16 cellular contexts compared by ENCODE assay signal in the genomic region with DNA sequence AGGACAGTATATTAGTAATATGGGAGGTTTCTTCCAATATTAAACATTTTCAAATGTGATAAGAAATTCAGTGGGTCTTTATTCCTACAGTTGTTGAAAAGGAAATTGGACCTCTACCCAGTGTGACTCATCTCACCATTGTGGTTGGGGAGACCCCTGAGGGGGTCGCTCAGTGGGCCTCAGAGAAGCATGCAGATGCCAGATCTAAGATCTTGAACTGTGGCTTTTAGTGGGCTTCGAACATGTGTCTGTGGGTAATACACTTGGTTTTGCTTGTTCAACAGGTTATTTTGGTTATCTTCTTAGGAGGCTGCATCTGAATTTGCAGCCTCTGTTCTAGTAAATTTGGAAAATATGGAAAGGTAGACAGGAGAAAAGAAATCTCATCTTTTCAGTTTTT.
DNase-seq lines count a peak whose midpoint lies in the region; ATAC-seq and TF ChIP-seq lines count a peak whose summit lies in the region.
"Had no signal": no experiment of that assay in that cellular context is flagged by ENCODE, and none has a peak within 500 bp of the region (broad histone marks: within the 10 kb centered on the region; RNA-seq: fewer than 3 reads in every experiment).

No MANE protein-coding gene starts in this region.

- H3K36me3 Mint-ChIP-seq in WTC11 (peaks cover 13% of the 10 kb centered on the region), progenitor cell of endocrine pancreas (ENCODE audit: insufficient read depth) (peaks cover 17% of the 10 kb centered on the region)

- H3K4me3 Mint-ChIP-seq in WTC11 (no peak overlapping the region), progenitor cell of endocrine pancreas (ENCODE audit: low read depth) (no peak overlapping the region)
- H3K4me3 Mint-ChIP-seq: CD4-positive, alpha-beta memory T cell had no signal

- POLR2A ChIA-PET in HEK293 (lab: Yijun Ruan, JAX) (no interaction called here), WTC11 (lab: Charles Lee) (interaction anchor here (0.6 kb wide), 1 partner anchor 306 kb away, joined by 4 read pairs; no protein-coding TSS in a partner anchor), GM10248 (lab: Yijun Ruan, JAX) (no interaction called here)

- no peaks in the 10 kb centered on the region for H3K27me3 Mint-ChIP-seq in WTC11 (ENCODE audit: low read depth)
- no peaks in the 10 kb centered on the region for H3K27me3 Mint-ChIP-seq in progenitor cell of endocrine pancreas
- H3K27me3 Mint-ChIP-seq: CD4-positive, alpha-beta memory T cell had no signal

- TF ChIP-seq CTCF in HEK293 (tag by site-specific recombination; IDR thresholded peaks at IDR 0.05) = no peak
- TF ChIP-seq CTCF in WTC11 (IDR thresholded peaks at IDR 0.05) = no peak
- no peak for TF ChIP-seq CTCF in progenitor cell of endocrine pancreas (IDR thresholded peaks at IDR 0.05; ENCODE audit: unreplicated experiment)
- no peak for TF ChIP-seq CTCF in GM10248 (IDR thresholded peaks at IDR 0.05; ENCODE audit: control extremely low read depth, extremely low read depth, low read depth, missing control alignments)

- no peaks in the 10 kb centered on the region for H3K36me3 ChIP-seq in HEK293 (ENCODE audit: control insufficient read depth in 2 of 2, insufficient read depth in 1 of 2, low read length in 2 of 2)

- H3K9me3 Mint-ChIP-seq in WTC11 (0 out of 2 replicates have a peak, but pooled peaks cover 5% of the 10 kb centered on the region), progenitor cell of endocrine pancreas (ENCODE audit: low read depth) (peaks cover 4% of the 10 kb centered on the region)
- H3K9me3 Mint-ChIP-seq: CD4-positive, alpha-beta memory T cell had no signal

- no peaks in the 10 kb centered on the region for H3K9me3 ChIP-seq in HEK293 (ENCODE audit: control insufficient read depth, insufficient read depth, low read depth, low read length)

- DNase-seq in WTC11 (ENCODE audit: low spot score) (no peak), progenitor cell of endocrine pancreas (ENCODE audit: low spot score, unreplicated experiment) (no peak), GM10248 (ENCODE audit: extremely low spot score) (no peak), NCI-H510A treated with DMSO at 0.1 percent for 48 hours (lab: John Stamatoyannopoulos, UW) (no peak)
- DNase-seq: C1 segment of cervical spinal cord; Calu3; CD4-positive, alpha-beta memory T cell; COR-L47; DMS53; DMS79 treated with DMSO at 0.1 percent for 48 hours; GOT3; H7; HCEC 1CT had no signal

- H3K27ac Mint-ChIP-seq in WTC11 (0 out of 2 replicates have a peak overlapping the region, but pooled peaks have one; percentile 30), progenitor cell of endocrine pancreas (peak overlapping the region; percentile 52)
- H3K27ac Mint-ChIP-seq: CD4-positive, alpha-beta memory T cell had no signal

- H3K4me1 ChIP-seq in HEK293 (ENCODE audit: control insufficient read depth, insufficient read depth, low read length) = no peaks in the 10 kb centered on the region

- H3K27ac ChIP-seq in HEK293 (ENCODE audit: extremely low read depth, low read depth, low read length) = no peak overlapping the region

- H3K4me1 Mint-ChIP-seq in WTC11 (peaks cover 25% of the 10 kb centered on the region), progenitor cell of endocrine pancreas (ENCODE audit: low read depth) (peaks cover 7% of the 10 kb centered on the region)
- H3K4me1 Mint-ChIP-seq: CD4-positive, alpha-beta memory T cell had no signal

- ATAC-seq in WTC11 = no peak
- no peak for ATAC-seq in GM18498 (IDR thresholded peaks at IDR 0.05; ENCODE audit: unreplicated experiment)
- ATAC-seq: GM12878 had no signal

- CTCF ChIA-PET in HEK293 (lab: Yijun Ruan, JAX) (interaction anchor here (0.6 kb wide), 1 partner anchor 277 kb away, joined by 4 read pairs; no protein-coding TSS in a partner anchor), WTC11 (lab: Charles Lee) (interaction anchor here (0.6 kb wide), 1 partner anchor 14 kb away, joined by 4 read pairs; no protein-coding TSS in a partner anchor), GM10248 (lab: Yijun Ruan, JAX) (no interaction called here)

- H3K4me3 ChIP-seq in HEK293 (ENCODE audit: low read depth, low read length) = no peak overlapping the region
- H3K4me3 ChIP-seq: GM12878 had no signal

TF ChIP-seq in HEK293, 187 proteins besides CTCF, POLR2A, EP300 and RAD21:
- TF ChIP-seq ZNF155 (tag by site-specific recombination; IDR thresholded peaks at IDR 0.05) = no peak
- TF ChIP-seq ZNF654 (tag by site-specific recombination; IDR thresholded peaks at IDR 0.05; ENCODE audit: low read depth) = no peak
- TF ChIP-seq SCRT2 (tag by site-specific recombination; IDR thresholded peaks at IDR 0.05) = peak; percentile 72

TF ChIP-seq in WTC11, 78 proteins besides CTCF, POLR2A, EP300 and RAD21 (continues in another document):
- TF ChIP-seq, protein P1, sequence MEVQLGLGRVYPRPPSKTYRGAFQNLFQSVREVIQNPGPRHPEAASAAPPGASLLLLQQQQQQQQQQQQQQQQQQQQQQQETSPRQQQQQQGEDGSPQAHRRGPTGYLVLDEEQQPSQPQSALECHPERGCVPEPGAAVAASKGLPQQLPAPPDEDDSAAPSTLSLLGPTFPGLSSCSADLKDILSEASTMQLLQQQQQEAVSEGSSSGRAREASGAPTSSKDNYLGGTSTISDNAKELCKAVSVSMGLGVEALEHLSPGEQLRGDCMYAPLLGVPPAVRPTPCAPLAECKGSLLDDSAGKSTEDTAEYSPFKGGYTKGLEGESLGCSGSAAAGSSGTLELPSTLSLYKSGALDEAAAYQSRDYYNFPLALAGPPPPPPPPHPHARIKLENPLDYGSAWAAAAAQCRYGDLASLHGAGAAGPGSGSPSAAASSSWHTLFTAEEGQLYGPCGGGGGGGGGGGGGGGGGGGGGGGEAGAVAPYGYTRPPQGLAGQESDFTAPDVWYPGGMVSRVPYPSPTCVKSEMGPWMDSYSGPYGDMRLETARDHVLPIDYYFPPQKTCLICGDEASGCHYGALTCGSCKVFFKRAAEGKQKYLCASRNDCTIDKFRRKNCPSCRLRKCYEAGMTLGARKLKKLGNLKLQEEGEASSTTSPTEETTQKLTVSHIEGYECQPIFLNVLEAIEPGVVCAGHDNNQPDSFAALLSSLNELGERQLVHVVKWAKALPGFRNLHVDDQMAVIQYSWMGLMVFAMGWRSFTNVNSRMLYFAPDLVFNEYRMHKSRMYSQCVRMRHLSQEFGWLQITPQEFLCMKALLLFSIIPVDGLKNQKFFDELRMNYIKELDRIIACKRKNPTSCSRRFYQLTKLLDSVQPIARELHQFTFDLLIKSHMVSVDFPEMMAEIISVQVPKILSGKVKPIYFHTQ (CRISPR knock-in tag; IDR thresholded peaks at IDR 0.05) = no peak
- TF ChIP-seq, protein P2, sequence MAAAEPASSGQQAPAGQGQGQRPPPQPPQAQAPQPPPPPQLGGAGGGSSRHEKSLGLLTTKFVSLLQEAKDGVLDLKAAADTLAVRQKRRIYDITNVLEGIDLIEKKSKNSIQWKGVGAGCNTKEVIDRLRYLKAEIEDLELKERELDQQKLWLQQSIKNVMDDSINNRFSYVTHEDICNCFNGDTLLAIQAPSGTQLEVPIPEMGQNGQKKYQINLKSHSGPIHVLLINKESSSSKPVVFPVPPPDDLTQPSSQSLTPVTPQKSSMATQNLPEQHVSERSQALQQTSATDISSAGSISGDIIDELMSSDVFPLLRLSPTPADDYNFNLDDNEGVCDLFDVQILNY (CRISPR knock-in tag; IDR thresholded peaks at IDR 0.05) = no peak
- TF ChIP-seq, protein P3, sequence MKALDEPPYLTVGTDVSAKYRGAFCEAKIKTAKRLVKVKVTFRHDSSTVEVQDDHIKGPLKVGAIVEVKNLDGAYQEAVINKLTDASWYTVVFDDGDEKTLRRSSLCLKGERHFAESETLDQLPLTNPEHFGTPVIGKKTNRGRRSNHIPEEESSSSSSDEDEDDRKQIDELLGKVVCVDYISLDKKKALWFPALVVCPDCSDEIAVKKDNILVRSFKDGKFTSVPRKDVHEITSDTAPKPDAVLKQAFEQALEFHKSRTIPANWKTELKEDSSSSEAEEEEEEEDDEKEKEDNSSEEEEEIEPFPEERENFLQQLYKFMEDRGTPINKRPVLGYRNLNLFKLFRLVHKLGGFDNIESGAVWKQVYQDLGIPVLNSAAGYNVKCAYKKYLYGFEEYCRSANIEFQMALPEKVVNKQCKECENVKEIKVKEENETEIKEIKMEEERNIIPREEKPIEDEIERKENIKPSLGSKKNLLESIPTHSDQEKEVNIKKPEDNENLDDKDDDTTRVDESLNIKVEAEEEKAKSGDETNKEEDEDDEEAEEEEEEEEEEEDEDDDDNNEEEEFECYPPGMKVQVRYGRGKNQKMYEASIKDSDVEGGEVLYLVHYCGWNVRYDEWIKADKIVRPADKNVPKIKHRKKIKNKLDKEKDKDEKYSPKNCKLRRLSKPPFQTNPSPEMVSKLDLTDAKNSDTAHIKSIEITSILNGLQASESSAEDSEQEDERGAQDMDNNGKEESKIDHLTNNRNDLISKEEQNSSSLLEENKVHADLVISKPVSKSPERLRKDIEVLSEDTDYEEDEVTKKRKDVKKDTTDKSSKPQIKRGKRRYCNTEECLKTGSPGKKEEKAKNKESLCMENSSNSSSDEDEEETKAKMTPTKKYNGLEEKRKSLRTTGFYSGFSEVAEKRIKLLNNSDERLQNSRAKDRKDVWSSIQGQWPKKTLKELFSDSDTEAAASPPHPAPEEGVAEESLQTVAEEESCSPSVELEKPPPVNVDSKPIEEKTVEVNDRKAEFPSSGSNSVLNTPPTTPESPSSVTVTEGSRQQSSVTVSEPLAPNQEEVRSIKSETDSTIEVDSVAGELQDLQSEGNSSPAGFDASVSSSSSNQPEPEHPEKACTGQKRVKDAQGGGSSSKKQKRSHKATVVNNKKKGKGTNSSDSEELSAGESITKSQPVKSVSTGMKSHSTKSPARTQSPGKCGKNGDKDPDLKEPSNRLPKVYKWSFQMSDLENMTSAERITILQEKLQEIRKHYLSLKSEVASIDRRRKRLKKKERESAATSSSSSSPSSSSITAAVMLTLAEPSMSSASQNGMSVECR (CRISPR knock-in tag; IDR thresholded peaks at IDR 0.05; ENCODE audit: borderline replicate concordance) = no peak
- TF ChIP-seq, protein P4, sequence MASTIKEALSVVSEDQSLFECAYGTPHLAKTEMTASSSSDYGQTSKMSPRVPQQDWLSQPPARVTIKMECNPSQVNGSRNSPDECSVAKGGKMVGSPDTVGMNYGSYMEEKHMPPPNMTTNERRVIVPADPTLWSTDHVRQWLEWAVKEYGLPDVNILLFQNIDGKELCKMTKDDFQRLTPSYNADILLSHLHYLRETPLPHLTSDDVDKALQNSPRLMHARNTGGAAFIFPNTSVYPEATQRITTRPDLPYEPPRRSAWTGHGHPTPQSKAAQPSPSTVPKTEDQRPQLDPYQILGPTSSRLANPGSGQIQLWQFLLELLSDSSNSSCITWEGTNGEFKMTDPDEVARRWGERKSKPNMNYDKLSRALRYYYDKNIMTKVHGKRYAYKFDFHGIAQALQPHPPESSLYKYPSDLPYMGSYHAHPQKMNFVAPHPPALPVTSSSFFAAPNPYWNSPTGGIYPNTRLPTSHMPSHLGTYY (CRISPR knock-in tag; IDR thresholded peaks at IDR 0.05) = no peak
